In the genomic region with DNA sequence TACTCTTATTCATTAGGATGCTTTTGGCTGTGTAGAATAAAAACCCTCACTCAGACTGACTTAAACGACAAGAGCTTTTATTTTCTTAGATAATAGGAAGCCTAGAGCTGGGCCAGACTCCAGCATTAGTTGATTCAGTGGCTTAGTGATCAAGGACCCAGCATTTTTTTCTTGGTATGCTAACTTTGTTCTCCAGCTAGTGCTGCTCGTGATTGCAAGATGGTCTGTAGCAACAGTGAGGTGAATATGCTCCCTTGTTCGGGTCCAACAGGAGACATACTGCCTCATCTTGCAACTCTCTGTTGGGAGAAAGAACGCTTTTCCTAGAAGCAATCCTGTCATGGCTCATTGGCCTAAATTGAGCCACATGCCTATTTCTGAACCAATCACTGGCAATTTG, we compare ENCODE assay signal across 28 cellular contexts. TPM values are rescaled to one million over a fixed set of nuclear protein-coding genes. Genes with fewer than 3 reads are reported as not detected.
"Had no signal": no experiment of that assay in that cellular context is flagged by ENCODE, and none has a peak within 500 bp of the region (broad histone marks: within the 10 kb centered on the region; RNA-seq: fewer than 3 reads in every experiment).

No MANE protein-coding gene starts in this region.

- ATAC-seq: activated naive CD8-positive, alpha-beta T cell treated with anti-CD3 and anti-CD28 coated beads, Interleukin-2, amount 50 U/mL, for 24 hours; foreskin keratinocyte; right cardiac atrium; stimulated activated naive CD8-positive, alpha-beta T cell treated with anti-CD3 and anti-CD28 coated beads, Interleukin-15, amount 100 ng/mL, for 72 hours had no signal

- H3K36me3 Mint-ChIP-seq: activated naive CD4-positive, alpha-beta T cell treated with anti-CD3 and anti-CD28 coated beads, Interleukin-2, amount 10 ng/mL, durations not matched to agents 7 days and 5 days had no signal

- H3K4me3 Mint-ChIP-seq: activated naive CD4-positive, alpha-beta T cell treated with anti-CD3 and anti-CD28 coated beads, Interleukin-2, amount 10 ng/mL, durations not matched to agents 7 days and 5 days; activated naive CD8-positive, alpha-beta T cell treated with anti-CD3 and anti-CD28 coated beads, Interleukin-2, amount 50 U/mL, for 24 hours; nephron; stimulated activated naive CD8-positive, alpha-beta T cell treated with anti-CD3 and anti-CD28 coated beads, Interleukin-15, amount 100 ng/mL, for 72 hours had no signal

- H3K9me3 ChIP-seq: ascending aorta, left ventricle myocardium inferior, prostate gland, suprapubic skin had no signal

- H3K4me1 ChIP-seq: ascending aorta, foreskin keratinocyte, left ventricle myocardium inferior, prostate gland, suprapubic skin had no signal

- H3K4me1 Mint-ChIP-seq: nephron; stimulated activated naive CD8-positive, alpha-beta T cell treated with anti-CD3 and anti-CD28 coated beads, Interleukin-15, amount 100 ng/mL, for 72 hours had no signal

- H3K4me3 ChIP-seq: ascending aorta, left ventricle myocardium inferior, prostate gland, suprapubic skin had no signal

- H3K9me3 Mint-ChIP-seq: activated naive CD4-positive, alpha-beta T cell treated with anti-CD3 and anti-CD28 coated beads, Interleukin-2, amount 10 ng/mL, durations not matched to agents 7 days and 5 days; activated naive CD8-positive, alpha-beta T cell treated with anti-CD3 and anti-CD28 coated beads, Interleukin-2, amount 50 U/mL, for 24 hours; nephron; stimulated activated naive CD8-positive, alpha-beta T cell treated with anti-CD3 and anti-CD28 coated beads, Interleukin-15, amount 100 ng/mL, for 72 hours had no signal

- H3K27me3 ChIP-seq: ascending aorta, suprapubic skin had no signal

- DNase-seq: activated CD4-positive, alpha-beta T cell treated with anti-CD3 and anti-CD28 coated beads for 1 hour; activated CD8-positive, alpha-beta memory T cell treated with anti-CD3 and anti-CD28 coated beads for 24 hours; activated CD8-positive, alpha-beta memory T cell treated with anti-CD3 and anti-CD28 coated beads, Interleukin-2, amount 50 U/mL, for 48 hours; activated effector memory CD4-positive, alpha-beta T cell treated with Interleukin-2 at 50 U/mL for 16 hours; activated naive CD4-positive, alpha-beta T cell treated with anti-CD3 and anti-CD28 coated beads, Interleukin-2, amount 10 ng/mL, durations not matched to agents 7 days and 5 days; activated naive CD8-positive, alpha-beta T cell treated with anti-CD3 and anti-CD28 coated beads, Interleukin-2, amount 50 U/mL, for 24 hours; activated T-cell treated with anti-CD3 and anti-CD28 coated beads, Interleukin-2, amount 50 U/mL, for 48 hours; caudate nucleus; cortex of kidney; foreskin keratinocyte; glutamatergic neuron; hypothalamus; left ventricle myocardium inferior; mammary epithelial cell; midbrain; occipital lobe; right cardiac atrium; small intestine; stimulated activated CD4-positive, alpha-beta T cell treated with anti-CD3 and anti-CD28 coated beads, Interleukin-15, amount 100 ng/mL, for 24 hours; stimulated activated CD4-positive, alpha-beta T cell treated with anti-CD3 and anti-CD28 coated beads, Interleukin-4, amount 100 ng/mL, for 1 hour; stimulated activated naive CD8-positive, alpha-beta T cell treated with anti-CD3 and anti-CD28 coated beads, Interleukin-15, amount 100 ng/mL, for 72 hours; SW 1271; T-helper 2 cell; WERI-Rb-1 had no signal

- H3K27ac Mint-ChIP-seq: activated naive CD4-positive, alpha-beta T cell treated with anti-CD3 and anti-CD28 coated beads, Interleukin-2, amount 10 ng/mL, durations not matched to agents 7 days and 5 days; activated naive CD8-positive, alpha-beta T cell treated with anti-CD3 and anti-CD28 coated beads, Interleukin-2, amount 50 U/mL, for 24 hours; nephron; stimulated activated naive CD8-positive, alpha-beta T cell treated with anti-CD3 and anti-CD28 coated beads, Interleukin-15, amount 100 ng/mL, for 72 hours had no signal

- H3K27me3 Mint-ChIP-seq: activated naive CD8-positive, alpha-beta T cell treated with anti-CD3 and anti-CD28 coated beads, Interleukin-2, amount 50 U/mL, for 24 hours; stimulated activated naive CD8-positive, alpha-beta T cell treated with anti-CD3 and anti-CD28 coated beads, Interleukin-15, amount 100 ng/mL, for 72 hours had no signal

- H3K36me3 ChIP-seq: ascending aorta, left ventricle myocardium inferior, prostate gland, suprapubic skin, WERI-Rb-1 had no signal

RNA-seq across cellular contexts. Expression of a gene that starts 33.5 kb away (rescaled TPM):
- total RNA-seq: ascending aorta had no signal
